Comparison of ENCODE assay signal across 8 cellular contexts in the genomic region with DNA sequence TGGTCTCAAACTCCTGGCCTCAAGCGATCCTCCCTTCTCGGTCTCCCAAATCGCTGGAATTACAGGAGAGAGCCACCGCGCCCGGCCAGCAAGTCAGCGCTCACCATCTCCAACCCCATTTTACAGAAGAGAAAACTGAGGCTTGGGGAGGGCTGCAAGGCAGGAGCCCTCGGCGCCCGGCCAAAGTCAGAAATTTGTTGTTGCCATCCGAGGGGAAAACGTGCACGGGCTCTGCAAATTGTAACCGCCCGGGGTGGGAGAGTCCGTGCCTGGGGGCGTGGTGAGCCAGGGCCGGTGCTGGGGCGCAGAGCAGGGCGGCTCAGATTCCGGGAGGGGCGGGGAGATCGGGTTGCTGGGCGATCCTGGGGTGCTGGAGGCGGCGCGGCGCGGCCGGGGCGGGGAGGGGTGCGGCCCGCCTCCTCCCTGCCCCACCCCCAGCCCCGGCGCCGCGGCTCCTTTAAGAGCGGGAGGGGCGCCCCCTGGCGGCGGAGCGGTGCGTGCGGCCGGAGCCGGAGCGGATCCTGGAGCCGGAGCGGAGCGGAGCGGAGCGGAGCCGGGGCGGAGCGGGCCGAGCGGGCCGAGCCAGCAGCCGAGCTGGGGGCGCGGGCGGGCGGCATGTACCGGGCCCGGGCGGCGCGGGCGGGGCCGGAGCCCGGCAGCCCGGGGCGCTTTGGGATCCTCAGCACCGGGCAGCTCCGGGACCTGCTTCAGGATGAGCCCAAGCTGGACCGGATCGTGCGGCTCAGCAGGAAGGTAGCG. TPM values are rescaled to one million over a fixed set of nuclear protein-coding genes. Genes with fewer than 3 reads are reported as not detected.
DNase-seq lines count a peak whose midpoint lies in the region; ATAC-seq and TF ChIP-seq lines count a peak whose summit lies in the region.

Gene VPS37D, plus strand, starts transcription at position 488 of the 759 bp plus-strand sequence. Its CDS starts 128 bp downstream, at position 616.

- ATAC-seq in GM18909 (IDR thresholded peaks at IDR 0.05; ENCODE audit: poor library complexity, unreplicated experiment) (peak; percentile 89), HG03196 (IDR thresholded peaks at IDR 0.05; ENCODE audit: unreplicated experiment) (peak; percentile 88)

- peak; percentile 87 for DNase-seq in AG10803 (ENCODE audit: low read depth)
- DNase-seq in NCI-H460 (ENCODE audit: extremely low read depth, low read depth), result peak; percentile 89
- peak; percentile 95 for DNase-seq in activated CD4-positive, alpha-beta T cell treated with anti-CD3 and anti-CD28 coated beads, Interleukin-2, amount 50 U/mL, for 1 hour
- DNase-seq in dermis microvascular lymphatic vessel endothelial cell (ENCODE audit: low read depth in 2 of 2), result peak; percentile 43 to 81
- DNase-seq in lower leg skin (ENCODE audit: low spot score in 2 of 2), result peak; percentile 84 to 97
- peak; percentile 91 for DNase-seq in stimulated activated CD4-positive, alpha-beta T cell treated with anti-CD3 and anti-CD28 coated beads, Interleukin-4, amount 100 ng/mL, for 24 hours

- H3K4me3 ChIP-seq in AG10803 (ENCODE audit: low read length) (peak within 1 kb of the TSS; percentile 72), lower leg skin (ENCODE audit: low read depth, poor library complexity, severe bottlenecking) (peak within 1 kb of the TSS; percentile 41)

- intact Hi-C loops in lower leg skin (cut with DNase I; ENCODE audit: low total_unique reads), result no loop called here

- WGBS in lower leg skin, 2 donors, result 3 to 4% methylated on average over 37 to 42 of the region's 79 CpGs

- no peak for TF ChIP-seq POLR2A in lower leg skin (IDR thresholded peaks at IDR 0.05)

- peak; percentile 45 for TF ChIP-seq CTCF in AG10803 (conservative IDR thresholded peaks at IDR 0.05; ENCODE audit: low read length)
- TF ChIP-seq CTCF in lower leg skin (IDR thresholded peaks at IDR 0.05), result no peak

RNA-seq across cellular contexts. Expression of gene VPS37D, which starts in this region (rescaled TPM):
- total RNA-seq in NCI-H460 (2014; rRNA removed; shearing (Covaris generic)), result 3.6 and 5.4 TPM in 2 replicates
- polyA plus RNA-seq in NCI-H460 (2014; cell fraction: nucleus; rRNA removed), result 2.5 and 3.7 TPM in 2 replicates
- total RNA-seq in dermis microvascular lymphatic vessel endothelial cell (2.7 and 3.8 TPM in 2 replicates), lower leg skin (1 to 10 TPM; 2.4 to 6.9 (median 4.1) TPM)

Comparison
In these comparisons a context has a peak if more than half of its experiments do, and no peak if none do; other contexts are left out.
1. Peak in every context shown above with its lines: DNase-seq, ATAC-seq and H3K4me3 ChIP-seq.